8 cellular contexts compared by ENCODE assay signal in the genomic region with DNA sequence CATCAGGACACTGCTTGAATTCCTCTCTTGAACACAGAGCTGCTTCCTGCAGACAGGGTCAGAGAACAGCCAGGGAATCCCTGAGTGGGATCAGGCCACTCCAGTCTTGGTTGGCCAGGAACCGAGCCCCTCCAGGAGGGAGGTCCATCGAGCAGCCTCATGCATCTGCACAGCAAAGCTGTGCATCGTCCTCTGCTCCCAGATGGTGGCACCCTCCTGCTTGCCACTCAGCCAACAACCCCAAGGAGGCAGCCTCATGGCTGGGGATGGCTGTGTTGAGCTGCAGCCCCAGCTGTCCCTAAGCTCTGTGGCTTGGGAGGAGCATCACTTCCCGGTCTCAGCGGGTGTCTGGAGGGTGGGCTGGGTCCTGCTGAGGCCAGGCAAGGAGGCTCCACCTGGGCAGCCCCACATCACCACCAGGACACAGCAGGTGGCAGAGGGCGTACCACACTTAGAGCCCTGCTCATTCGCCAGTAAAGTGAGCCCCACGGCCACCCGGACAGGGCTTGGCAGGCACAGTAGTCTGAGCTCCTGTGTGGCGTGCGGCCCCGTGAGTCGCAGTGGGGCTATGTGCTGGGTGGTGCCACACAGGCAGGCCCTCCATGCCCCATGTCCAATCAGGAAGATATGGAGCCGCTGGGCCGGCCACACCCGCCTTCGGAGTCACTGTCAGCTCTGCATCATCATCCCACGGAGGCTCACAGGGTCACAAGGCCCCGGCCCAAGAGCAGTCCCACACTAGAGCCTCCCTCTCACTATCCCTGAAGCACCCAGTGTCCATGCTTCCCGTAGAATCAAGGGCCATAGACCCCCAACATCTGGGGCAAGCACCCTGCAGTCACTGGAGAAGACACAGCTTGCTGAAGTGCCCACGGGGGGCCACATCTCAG. TPM values are rescaled to one million over a fixed set of nuclear protein-coding genes. Genes with fewer than 3 reads are reported as not detected.
DNase-seq lines count a peak whose midpoint lies in the region; ATAC-seq and TF ChIP-seq lines count a peak whose summit lies in the region.

No MANE protein-coding gene starts in this region.

- no peaks in the 10 kb centered on the region for H3K9me3 ChIP-seq in lung (ENCODE audit: control insufficient read depth in 2 of 2, insufficient read depth in 1 of 2, low read length in 1 of 2)

- DNase-seq in EL (peak; percentile 84), brain microvascular endothelial cell (no peak), lung (ENCODE audit: low spot score) (peak; percentile 28), RPMI8226 (no peak), NCI-H2196 (lab: John Stamatoyannopoulos, UW; ENCODE audit: unreplicated experiment) (no peak)
- no peak for DNase-seq in central memory CD4-positive, alpha-beta T cell

- H3K36me3 Mint-ChIP-seq in IgD-negative memory B cell, result peaks cover 3% of the 10 kb centered on the region

- in situ Hi-C loops in brain microvascular endothelial cell (cut with HindIII; ENCODE audit: low pct_ligation_motif_present, low sequenced_read_pairs), result no loop called here

- H3K27ac Mint-ChIP-seq in IgD-negative memory B cell, result peak overlapping the region; percentile 85 to 96 (median 90)

- H3K4me1 Mint-ChIP-seq in IgD-negative memory B cell, result peaks cover 34% of the 10 kb centered on the region in 3 donors

- H3K27ac ChIP-seq in brain microvascular endothelial cell, result no peak overlapping the region
- H3K27ac ChIP-seq in lung (ENCODE audit: low read depth in 1 of 2, low read length in 1 of 2), result no peak overlapping the region

- H3K4me3 Mint-ChIP-seq in IgD-negative memory B cell, result peak overlapping the region in 2 of 4 donors; percentile 65

- H3K4me3 ChIP-seq in brain microvascular endothelial cell (ENCODE audit: low read depth, low read length) (no peak overlapping the region), lung (no peak overlapping the region)

- no peaks in the 10 kb centered on the region for H3K9me3 Mint-ChIP-seq in IgD-negative memory B cell

- WGBS in lung, 2 donors, result 85 to 88% methylated on average over 18 to 21 of the region's 21 CpGs

- no peaks in the 10 kb centered on the region for H3K27me3 ChIP-seq in brain microvascular endothelial cell (replicated peaks)
- no peaks in the 10 kb centered on the region for H3K27me3 ChIP-seq in lung (ENCODE audit: control insufficient read depth, insufficient read depth)

- peak; percentile 54 for TF ChIP-seq CTCF in brain microvascular endothelial cell (IDR thresholded peaks at IDR 0.05; ENCODE audit: low read depth, low read length, missing control alignments)
- no peak for TF ChIP-seq CTCF in lung (IDR thresholded peaks at IDR 0.05; ENCODE audit: control extremely low read depth, extremely low read depth)

- no peak for ATAC-seq in lung (ENCODE audit: insufficient read depth, low FRiP score)
- no peak for ATAC-seq in GM18498 (IDR thresholded peaks at IDR 0.05; ENCODE audit: unreplicated experiment)

- peaks cover 2% of the 10 kb centered on the region for H3K27me3 Mint-ChIP-seq in IgD-negative memory B cell

- peaks cover 0 to 24% of the 10 kb centered on the region in 2 donors for H3K4me1 ChIP-seq in lung (ENCODE audit: control insufficient read depth in 2 of 2, insufficient read depth in 2 of 2, low read length in 2 of 2)

- peaks cover 6% of the 10 kb centered on the region for H3K36me3 ChIP-seq in brain microvascular endothelial cell (replicated peaks)
- peaks cover 0 to 33% of the 10 kb centered on the region in 2 donors for H3K36me3 ChIP-seq in lung (ENCODE audit: control insufficient read depth in 2 of 2, insufficient read depth in 2 of 2, low read length in 2 of 2)

RNA-seq across cellular contexts. Expression of a gene that starts 11.9 kb away (rescaled TPM):
- polyA plus RNA-seq in IgD-negative memory B cell (76.4 TPM), lung (100 to 1,000 TPM; 198 to 669 TPM)
- 100 to 1,000 TPM; 320 to 565 TPM for total RNA-seq in lung

Comparison
In these comparisons a context has a peak if more than half of its experiments do, and no peak if none do; other contexts are left out.
1. DNase-seq: peak in EL (single experiment) and lung (single experiment); none in brain microvascular endothelial cell (single experiment), central memory CD4-positive, alpha-beta T cell (single experiment), RPMI8226 (single experiment) and NCI-H2196 (single experiment).